ENCODE assay signal across 23 cellular contexts in genomic region chr15:59309405-59309804, GRCh38.
"Had no signal": no experiment of that assay in that cellular context is flagged by ENCODE, and none has a peak within 500 bp of the region (broad histone marks: within the 10 kb centered on the region; RNA-seq: fewer than 3 reads in every experiment).

No MANE protein-coding gene starts in this region.

- H3K9me3 ChIP-seq: heart right ventricle, left ventricle myocardium inferior, lower lobe of right lung, ovary, right atrium auricular region, sigmoid colon, tibial artery, upper lobe of left lung, uterus had no signal

- FAIRE-seq: keratinocyte had no signal

- H3K27ac Mint-ChIP-seq: memory B cell; natural killer cell treated with Interleukin-12 subunit alpha and Interleukin-12 subunit beta and Interleukin-15 and Interleukin-18, amount 100 ng/mL, for 72 hours; neural progenitor cell; stimulated activated naive CD8-positive, alpha-beta T cell treated with anti-CD3 and anti-CD28 coated beads, Interleukin-15, Interleukin-2, amounts not matched to agents 100 ng/mL and 50 ng/mL, for 24 hours had no signal

- ATAC-seq: heart right ventricle; left cardiac atrium; lower lobe of right lung; natural killer cell treated with Interleukin-12 subunit alpha and Interleukin-12 subunit beta and Interleukin-15 and Interleukin-18, amount 100 ng/mL, for 72 hours had no signal

- H3K4me2 ChIP-seq: neural progenitor cell had no signal

- H3K27me3 Mint-ChIP-seq: memory B cell; natural killer cell treated with Interleukin-12 subunit alpha and Interleukin-12 subunit beta and Interleukin-15 and Interleukin-18, amount 100 ng/mL, for 72 hours; stimulated activated naive CD8-positive, alpha-beta T cell treated with anti-CD3 and anti-CD28 coated beads, Interleukin-15, Interleukin-2, amounts not matched to agents 100 ng/mL and 50 ng/mL, for 24 hours had no signal

- H3K27me3 ChIP-seq: dorsolateral prefrontal cortex, heart right ventricle, neural progenitor cell, ovary, right atrium auricular region, sigmoid colon, tibial artery, upper lobe of left lung, uterus had no signal

- H3K36me3 Mint-ChIP-seq: memory B cell; natural killer cell treated with Interleukin-12 subunit alpha and Interleukin-12 subunit beta and Interleukin-15 and Interleukin-18, amount 100 ng/mL, for 72 hours; neural progenitor cell had no signal

- H3K27ac ChIP-seq: heart right ventricle, left ventricle myocardium inferior, lower lobe of right lung, neural progenitor cell, ovary, right atrium auricular region, sigmoid colon, skin epidermis, tibial artery, upper lobe of left lung, uterus had no signal

- H3K36me3 ChIP-seq: heart right ventricle, left ventricle myocardium inferior, lower lobe of right lung, neural progenitor cell, ovary, right atrium auricular region, sigmoid colon, tibial artery, upper lobe of left lung, uterus had no signal

- H2AFZ ChIP-seq: neural progenitor cell had no signal

- H3K9me3 Mint-ChIP-seq: memory B cell; natural killer cell treated with Interleukin-12 subunit alpha and Interleukin-12 subunit beta and Interleukin-15 and Interleukin-18, amount 100 ng/mL, for 72 hours; neural progenitor cell; stimulated activated naive CD8-positive, alpha-beta T cell treated with anti-CD3 and anti-CD28 coated beads, Interleukin-15, Interleukin-2, amounts not matched to agents 100 ng/mL and 50 ng/mL, for 24 hours had no signal

- H3K4me3 ChIP-seq: coronary artery, dorsolateral prefrontal cortex, heart right ventricle, left ventricle myocardium inferior, lower lobe of right lung, neural progenitor cell, ovary, right atrium auricular region, sigmoid colon, skin epidermis, tibial artery, upper lobe of left lung, uterus had no signal

- H3K9ac ChIP-seq: neural progenitor cell had no signal

- H3K4me3 Mint-ChIP-seq: memory B cell; natural killer cell treated with Interleukin-12 subunit alpha and Interleukin-12 subunit beta and Interleukin-15 and Interleukin-18, amount 100 ng/mL, for 72 hours; neural progenitor cell; stimulated activated naive CD8-positive, alpha-beta T cell treated with anti-CD3 and anti-CD28 coated beads, Interleukin-15, Interleukin-2, amounts not matched to agents 100 ng/mL and 50 ng/mL, for 24 hours had no signal

- DNase-seq: dorsolateral prefrontal cortex; effector CD8-positive, alpha-beta T cell; foreskin melanocyte; heart right ventricle; hypothalamus; left cardiac atrium; left ventricle myocardium inferior; lower lobe of right lung; midbrain; nucleus accumbens; ovary; sigmoid colon; tibial artery; upper lobe of left lung; uterus had no signal
